ENCODE assay signal across 16 cellular contexts in genomic region chr5:137313526-137314175, GRCh38.
DNase-seq lines count a peak whose midpoint lies in the region; ATAC-seq and TF ChIP-seq lines count a peak whose summit lies in the region.
"Had no signal": no experiment of that assay in that cellular context is flagged by ENCODE, and none has a peak within 500 bp of the region (broad histone marks: within the 10 kb centered on the region; RNA-seq: fewer than 3 reads in every experiment).

No MANE protein-coding gene starts in this region.

- H3K4me3 ChIP-seq in esophagus muscularis mucosa (no peak overlapping the region), SK-N-SH (ENCODE audit: low read depth in 2 of 2, low read length in 1 of 2) (no peak overlapping the region)
- H3K4me3 ChIP-seq: A549 had no signal

- H3K27me3 Mint-ChIP-seq in activated T-cell treated with anti-CD3 and anti-CD28 coated beads, Interleukin-2, amount 50 U/mL, for 4 hours (ENCODE audit: low read depth), result peaks cover 11% of the 10 kb centered on the region

- peaks cover 13% of the 10 kb centered on the region for H3K79me2 ChIP-seq in SK-N-SH (ENCODE audit: insufficient read depth)

- DNase-seq in G401 (ENCODE audit: low spot score), result peak; percentile 93
- peak; percentile 41 for DNase-seq in NCI-H69 (lab: John Stamatoyannopoulos, UW)
- DNase-seq in cerebellar nuclear complex (lab: John Stamatoyannopoulos, UW), result peak; percentile 30 to 72
- DNase-seq in esophagus muscularis mucosa (ENCODE audit: extremely low spot score), result peak; percentile 60
- DNase-seq in NCI-H1092 (lab: John Stamatoyannopoulos, UW), result no peak
- no peak for DNase-seq in SK-N-SH
- DNase-seq in activated T-cell treated with anti-CD3 and anti-CD28 coated beads, Interleukin-2, amount 50 U/mL, for 4 hours, result no peak
- DNase-seq: BE2C; CD4-positive, alpha-beta memory T cell; DMS79; GDM1; GOT3; H9 had no signal

- intact Hi-C loops in esophagus muscularis mucosa (cut with DNase I), result no loop called here

- no peak overlapping the region for H3K27ac ChIP-seq in esophagus muscularis mucosa (replicated peaks in 1 of 4)
- no peak overlapping the region for H3K27ac ChIP-seq in SK-N-SH (ENCODE audit: low read depth in 2 of 2, low read length in 1 of 2)
- H3K27ac ChIP-seq: A549 had no signal

- CTCF ChIA-PET in SK-N-SH (lab: Yijun Ruan, JAX), result interaction anchor here (0.7 to 9.9 kb wide), 2 partner anchors 184 to 316 kb away, joined by 3 to 140 read pairs; partner anchors contain the start of gene SPOCK1

- TF ChIP-seq POLR2A in esophagus muscularis mucosa (IDR thresholded peaks at IDR 0.05; ENCODE audit: low read depth), result no peak

- no peak overlapping the region for H3K4me3 Mint-ChIP-seq in activated T-cell treated with anti-CD3 and anti-CD28 coated beads, Interleukin-2, amount 50 U/mL, for 4 hours
- H3K4me3 Mint-ChIP-seq: CD4-positive, alpha-beta memory T cell; H9 had no signal

- no peak overlapping the region for H2AFZ ChIP-seq in SK-N-SH (ENCODE audit: low read depth)

- H3K4me1 Mint-ChIP-seq in activated T-cell treated with anti-CD3 and anti-CD28 coated beads, Interleukin-2, amount 50 U/mL, for 4 hours (ENCODE audit: low read depth), result no peaks in the 10 kb centered on the region
- H3K4me1 Mint-ChIP-seq: CD4-positive, alpha-beta memory T cell had no signal

- H3K27me3 ChIP-seq in esophagus muscularis mucosa (no peaks in the 10 kb centered on the region), SK-N-SH (ENCODE audit: insufficient read depth) (no peaks in the 10 kb centered on the region)

- H3K36me3 ChIP-seq in esophagus muscularis mucosa (no peaks in the 10 kb centered on the region), SK-N-SH (replicated peaks in 1 of 2; ENCODE audit: control insufficient read depth in 1 of 2, insufficient read depth in 2 of 2, low read length in 1 of 2) (no peaks in the 10 kb centered on the region)
- H3K36me3 ChIP-seq: BE2C had no signal

- H4K20me1 ChIP-seq in SK-N-SH (ENCODE audit: insufficient read depth), result no peaks in the 10 kb centered on the region

- POLR2A ChIA-PET in SK-N-SH (lab: Yijun Ruan, JAX), result interaction anchor here (0.6 kb wide), 1 partner anchor 575 kb away, joined by 4 read pairs; no protein-coding TSS in a partner anchor

- ATAC-seq in HG03457 (IDR thresholded peaks at IDR 0.05; ENCODE audit: unreplicated experiment), result no peak
- no peak for ATAC-seq in activated T-cell treated with anti-CD3 and anti-CD28 coated beads, Interleukin-2, amount 50 U/mL, for 4 hours
- ATAC-seq: A549, HepG2 had no signal

- no peak for TF ChIP-seq EP300 in esophagus muscularis mucosa (IDR thresholded peaks at IDR 0.05)
- TF ChIP-seq EP300 in SK-N-SH (IDR thresholded peaks at IDR 0.05; ENCODE audit: borderline replicate concordance in 1 of 2, low read depth in 1 of 2, low read length in 1 of 2), result no peak

- H3K4me2 ChIP-seq in SK-N-SH, result no peak overlapping the region
- H3K4me2 ChIP-seq: A549 had no signal

- H3K36me3 Mint-ChIP-seq in activated T-cell treated with anti-CD3 and anti-CD28 coated beads, Interleukin-2, amount 50 U/mL, for 4 hours (ENCODE audit: insufficient read depth), result no peaks in the 10 kb centered on the region
- H3K36me3 Mint-ChIP-seq: CD4-positive, alpha-beta memory T cell had no signal

- H3K9me3 ChIP-seq in esophagus muscularis mucosa (no peaks in the 10 kb centered on the region), SK-N-SH (no peaks in the 10 kb centered on the region)
- H3K9me3 ChIP-seq: A549, BE2C had no signal

- TF ChIP-seq CTCF in esophagus muscularis mucosa (IDR thresholded peaks at IDR 0.05) (no peak), SK-N-SH (IDR thresholded peaks at IDR 0.05) (no peak)

- H3K4me1 ChIP-seq in esophagus muscularis mucosa (peaks cover 9 to 20% (median 10%) of the 10 kb centered on the region in 4 donors), SK-N-SH (ENCODE audit: control insufficient read depth in 1 of 2, insufficient read depth in 2 of 2, low read depth in 1 of 2, low read length in 1 of 2) (peaks cover 4 to 38% of the 10 kb centered on the region in 2 experiments; a peak in 3 of 4 replicates)
- H3K4me1 ChIP-seq: BE2C had no signal

- no peak for TF ChIP-seq RAD21 in SK-N-SH (IDR thresholded peaks at IDR 0.05; ENCODE audit: low read length)

- no peak overlapping the region for H3K9ac ChIP-seq in SK-N-SH

- H3F3A ChIP-seq in SK-N-SH (replicated peaks; ENCODE audit: insufficient read depth), result peaks cover 14% of the 10 kb centered on the region

- H3K9me2 ChIP-seq in SK-N-SH, result no peaks in the 10 kb centered on the region

- in situ Hi-C loops in G401 (cut with HindIII; ENCODE audit: low sequenced_read_pairs), result no loop called here

- WGBS in esophagus muscularis mucosa, result 71% methylated on average over 2 of the region's 2 CpGs
- 60% methylated on average over 2 of the region's 2 CpGs for WGBS in SK-N-SH (ENCODE audit: low lambda C conversion rate)

- H3K9me3 Mint-ChIP-seq in activated T-cell treated with anti-CD3 and anti-CD28 coated beads, Interleukin-2, amount 50 U/mL, for 4 hours, result no peaks in the 10 kb centered on the region
- H3K9me3 Mint-ChIP-seq: CD4-positive, alpha-beta memory T cell; H9 had no signal

TF ChIP-seq in SK-N-SH, 30 proteins besides CTCF, POLR2A, EP300 and RAD21:
- TF ChIP-seq NRF1 (IDR thresholded peaks at IDR 0.05; ENCODE audit: low read depth, low read length) (no peak), MXI1 (IDR thresholded peaks at IDR 0.05; ENCODE audit: low read depth, low read length) (no peak), GATA2 (CRISPR knock-in tag; IDR thresholded peaks at IDR 0.05) (no peak), TAF1 (IDR thresholded peaks at IDR 0.05; ENCODE audit: borderline replicate concordance, low read depth, low read length) (no peak)

Comparison
In these comparisons a context has a peak if more than half of its experiments do, and no peak if none do; other contexts are left out.
1. DNase-seq: peak in G401 (single experiment), NCI-H69 (single experiment), cerebellar nuclear complex (2 of 2) and esophagus muscularis mucosa (single experiment); none in NCI-H1092 (single experiment), SK-N-SH (single experiment) and activated T-cell treated with anti-CD3 and anti-CD28 coated beads, Interleukin-2, amount 50 U/mL, for 4 hours (single experiment).